8 cellular contexts compared by ENCODE assay signal in genomic region chr1:176949033-176949662, GRCh38.
DNase-seq lines count a peak whose midpoint lies in the region; ATAC-seq and TF ChIP-seq lines count a peak whose summit lies in the region.

No MANE protein-coding gene starts in this region.

- peaks cover 8% of the 10 kb centered on the region for H3K27me3 ChIP-seq in hepatocyte

- H3K4me3 Mint-ChIP-seq in Calu3 (ENCODE audit: low read depth, unreplicated experiment) = no peak overlapping the region
- no peak overlapping the region for H3K4me3 Mint-ChIP-seq in stimulated activated effector memory CD8-positive, alpha-beta T cell treated with anti-CD3 and anti-CD28 coated beads, Interleukin-12 subunit alpha, Interleukin-12 subunit beta, amount 100 ng/mL, for 72 hours

- WGBS in hepatocyte (ENCODE audit: low lambda C conversion rate, missing lambda C conversion rate) = 23% methylated on average over 17 of the region's 17 CpGs

- H3K9me3 Mint-ChIP-seq in Calu3 (ENCODE audit: low read depth, unreplicated experiment) = no peaks in the 10 kb centered on the region
- peaks cover 4% of the 10 kb centered on the region for H3K9me3 Mint-ChIP-seq in stimulated activated effector memory CD8-positive, alpha-beta T cell treated with anti-CD3 and anti-CD28 coated beads, Interleukin-12 subunit alpha, Interleukin-12 subunit beta, amount 100 ng/mL, for 72 hours

- no peaks in the 10 kb centered on the region for H4K20me1 ChIP-seq in hepatocyte (ENCODE audit: insufficient read depth, poor library complexity, severe bottlenecking)

- CTCF ChIA-PET in Calu3 (lab: Charles Lee) = no interaction called here

- no peaks in the 10 kb centered on the region for H3K36me3 Mint-ChIP-seq in Calu3 (ENCODE audit: insufficient read depth, unreplicated experiment)
- H3K36me3 Mint-ChIP-seq in stimulated activated effector memory CD8-positive, alpha-beta T cell treated with anti-CD3 and anti-CD28 coated beads, Interleukin-12 subunit alpha, Interleukin-12 subunit beta, amount 100 ng/mL, for 72 hours = no peaks in the 10 kb centered on the region

- H3K4me1 Mint-ChIP-seq in Calu3 (ENCODE audit: low read depth, unreplicated experiment) = no peaks in the 10 kb centered on the region
- no peaks in the 10 kb centered on the region for H3K4me1 Mint-ChIP-seq in stimulated activated effector memory CD8-positive, alpha-beta T cell treated with anti-CD3 and anti-CD28 coated beads, Interleukin-12 subunit alpha, Interleukin-12 subunit beta, amount 100 ng/mL, for 72 hours

- TF ChIP-seq CTCF in Calu3 (IDR thresholded peaks at IDR 0.05; ENCODE audit: unreplicated experiment) (peak; percentile 35), hepatocyte (IDR thresholded peaks at IDR 0.05; ENCODE audit: poor library complexity) (peak; percentile 66)

- no peak overlapping the region for H2AFZ ChIP-seq in hepatocyte

- BruUV-seq in Calu3 (replicated peaks; lab: Mats Ljungman, UMichigan) = no TSS peak

- H3K4me2 ChIP-seq in hepatocyte = no peak overlapping the region

- H3K36me3 ChIP-seq in hepatocyte (replicated peaks; ENCODE audit: insufficient read depth, low read depth) = no peaks in the 10 kb centered on the region

- ATAC-seq in GM19035 (IDR thresholded peaks at IDR 0.05; ENCODE audit: unreplicated experiment) = peak; percentile 82
- ATAC-seq in stimulated activated effector memory CD8-positive, alpha-beta T cell treated with anti-CD3 and anti-CD28 coated beads, Interleukin-12 subunit alpha, Interleukin-12 subunit beta, amount 100 ng/mL, for 72 hours = peak; percentile 46

- peak; percentile 33 for DNase-seq in Calu3
- DNase-seq in HuH-7 (ENCODE audit: low spot score) = peak; percentile 71
- DNase-seq in activated CD4-positive, alpha-beta T cell treated with anti-CD3 and anti-CD28 coated beads, Interleukin-2, amount 50 U/mL, for 48 hours = peak; percentile 26 to 43
- DNase-seq in hepatocyte (ENCODE audit: low spot score) = peak; percentile 79
- DNase-seq in stimulated activated effector memory CD8-positive, alpha-beta T cell treated with anti-CD3 and anti-CD28 coated beads, Interleukin-12 subunit alpha, Interleukin-12 subunit beta, amount 100 ng/mL, for 72 hours (ENCODE audit: low spot score in 2 of 2) = peak in 1 of 2 donors; percentile 49
- no peak for DNase-seq in NCI-H510A (lab: John Stamatoyannopoulos, UW)
- no peak for DNase-seq in NCI-H1436 (lab: John Stamatoyannopoulos, UW)

- H3K9me3 ChIP-seq in hepatocyte (ENCODE audit: low read depth) = no peaks in the 10 kb centered on the region

- H3K27ac ChIP-seq in hepatocyte = no peak overlapping the region

- intact Hi-C loops in Calu3 (cut with micrococcal nuclease; ENCODE audit: unreplicated experiment) = no loop called here

- no peaks in the 10 kb centered on the region for H3K9me2 ChIP-seq in hepatocyte (replicated peaks; ENCODE audit: insufficient read depth)

- no peak overlapping the region for H3K27ac Mint-ChIP-seq in Calu3 (ENCODE audit: unreplicated experiment)
- H3K27ac Mint-ChIP-seq in stimulated activated effector memory CD8-positive, alpha-beta T cell treated with anti-CD3 and anti-CD28 coated beads, Interleukin-12 subunit alpha, Interleukin-12 subunit beta, amount 100 ng/mL, for 72 hours = no peak overlapping the region

- H3K4me1 ChIP-seq in hepatocyte (ENCODE audit: insufficient read depth) = no peaks in the 10 kb centered on the region

- no peak overlapping the region for H3K4me3 ChIP-seq in hepatocyte

- H3K27me3 Mint-ChIP-seq in Calu3 (ENCODE audit: unreplicated experiment) = peaks cover 30% of the 10 kb centered on the region

- no peaks in the 10 kb centered on the region for H3K79me2 ChIP-seq in hepatocyte

Comparison
In these comparisons a context has a peak if more than half of its experiments do, and no peak if none do; other contexts are left out.
1. DNase-seq: peak in Calu3 (single experiment), HuH-7 (single experiment), activated CD4-positive, alpha-beta T cell treated with anti-CD3 and anti-CD28 coated beads, Interleukin-2, amount 50 U/mL, for 48 hours (2 of 2) and hepatocyte (single experiment); none in NCI-H510A (single experiment) and NCI-H1436 (single experiment).